ENCODE assay signal across 13 cellular contexts in the genomic region with DNA sequence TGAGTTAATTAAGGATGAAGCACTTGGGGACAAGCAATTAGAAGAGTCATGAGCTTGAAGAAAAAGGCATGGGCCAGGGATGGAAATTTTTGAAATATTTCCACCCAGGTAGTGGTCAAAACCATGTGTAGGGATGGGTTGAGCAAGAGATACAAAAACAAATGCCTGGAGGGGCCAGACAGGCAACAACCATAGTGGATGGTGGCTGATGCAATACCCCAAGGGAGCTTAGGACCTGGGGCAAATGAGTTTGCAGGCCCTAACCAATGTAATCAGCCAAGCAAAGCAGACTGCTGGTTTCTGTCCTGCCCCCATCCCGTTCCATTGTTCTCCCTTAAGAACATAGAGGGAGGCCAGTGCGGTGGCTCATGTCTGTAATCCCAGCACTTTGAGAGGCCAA.
"Had no signal": no experiment of that assay in that cellular context is flagged by ENCODE, and none has a peak within 500 bp of the region (broad histone marks: within the 10 kb centered on the region; RNA-seq: fewer than 3 reads in every experiment).

No MANE protein-coding gene starts in this region.

- FAIRE-seq: islet of Langerhans had no signal

- H3K4me3 ChIP-seq: dorsolateral prefrontal cortex, hepatocyte, spleen, transverse colon had no signal

- ATAC-seq: activated CD4-positive, alpha-beta T cell treated with anti-CD3 and anti-CD28 coated beads for 36 hours; activated CD8-positive, alpha-beta memory T cell treated with anti-CD3 and anti-CD28 coated beads, Interleukin-2, amount 10 ng/mL, durations not matched to agents 7 days and 5 days; activated T-helper 17 cell treated with anti-CD3 and anti-CD28 coated beads, Interleukin-2, amount 50 U/mL, for 72 hours; T-helper 17 cell had no signal

- H3K4me2 ChIP-seq: hepatocyte had no signal

- H3K9me3 ChIP-seq: spleen, transverse colon had no signal

- H2AFZ ChIP-seq: hepatocyte had no signal

- DNase-seq: activated CD4-positive, alpha-beta memory T cell treated with anti-CD3 and anti-CD28 coated beads for 36 hours; activated CD4-positive, alpha-beta T cell treated with anti-CD3 and anti-CD28 coated beads for 36 hours; activated CD8-positive, alpha-beta memory T cell treated with anti-CD3 and anti-CD28 coated beads, Interleukin-2, amount 10 ng/mL, durations not matched to agents 7 days and 5 days; activated naive CD4-positive, alpha-beta T cell treated with Interleukin-2 at 50 U/mL for 16 hours; activated naive CD8-positive, alpha-beta T cell treated with anti-CD3 and anti-CD28 coated beads, Interleukin-2, amount 10 ng/mL, durations not matched to agents 7 days and 5 days; spleen; stimulated activated naive CD4-positive, alpha-beta T cell; T-helper 17 cell; transverse colon had no signal

- H3K79me2 ChIP-seq: hepatocyte had no signal

- H3K27me3 ChIP-seq: dorsolateral prefrontal cortex, hepatocyte, spleen, transverse colon had no signal

- H3K27ac ChIP-seq: hepatocyte, spleen had no signal

- H3K36me3 ChIP-seq: spleen, transverse colon had no signal
